ENCODE assay signal across 14 cellular contexts in the genomic region with DNA sequence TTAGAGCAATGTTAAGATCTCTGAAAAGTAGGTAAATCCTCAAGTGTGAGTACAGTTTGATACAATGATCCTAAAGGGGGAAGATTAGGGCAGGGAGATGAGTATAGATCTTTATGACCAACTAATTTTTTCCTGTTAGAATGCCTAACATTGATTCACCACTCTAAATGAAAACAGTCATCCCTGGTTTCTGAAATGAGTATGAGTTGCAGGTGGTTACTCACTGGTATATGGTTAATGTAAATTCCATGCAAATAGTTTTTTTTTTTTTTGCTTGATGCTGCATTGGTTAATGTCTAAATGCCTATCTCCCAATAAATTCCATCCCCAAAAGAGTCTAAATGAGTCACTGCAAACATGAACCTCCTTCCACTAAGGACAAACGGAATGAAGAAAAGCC. TPM values are rescaled to one million over a fixed set of nuclear protein-coding genes. Genes with fewer than 3 reads are reported as not detected.
DNase-seq lines count a peak whose midpoint lies in the region; ATAC-seq and TF ChIP-seq lines count a peak whose summit lies in the region.
"Had no signal": no experiment of that assay in that cellular context is flagged by ENCODE, and none has a peak within 500 bp of the region (broad histone marks: within the 10 kb centered on the region; RNA-seq: fewer than 3 reads in every experiment).

No MANE protein-coding gene starts in this region.

- no peaks in the 10 kb centered on the region for H3K36me3 ChIP-seq in right lobe of liver

- DNase-seq in AG10803 (ENCODE audit: low read depth) (peak; percentile 84), RWPE1 (ENCODE audit: low spot score) (peak; percentile 27), Calu3 (no peak), right lobe of liver (no peak), DMS79 treated with DMSO at 0.1 percent for 48 hours (lab: John Stamatoyannopoulos, UW) (no peak), substantia nigra (lab: John Stamatoyannopoulos, UW) (no peak)
- DNase-seq: NCI-H1694 treated with DMSO at 0.1 percent for 48 hours had no signal

- TF ChIP-seq CTCF in AG10803 (conservative IDR thresholded peaks at IDR 0.05; ENCODE audit: low read length) = no peak
- TF ChIP-seq CTCF in RWPE1 (conservative IDR thresholded peaks at IDR 0.05; ENCODE audit: low read depth) = no peak
- TF ChIP-seq CTCF in Calu3 (IDR thresholded peaks at IDR 0.05; ENCODE audit: unreplicated experiment) = no peak
- TF ChIP-seq CTCF in right lobe of liver (IDR thresholded peaks at IDR 0.05) = no peak

- no peak overlapping the region for H3K27ac Mint-ChIP-seq in Calu3 (ENCODE audit: unreplicated experiment)
- H3K27ac Mint-ChIP-seq: activated T-helper 1 cell treated with anti-CD3 and anti-CD28 coated beads, Interleukin-12 subunit alpha, Interleukin-12 subunit beta, Interleukin-2, Interleukin-4 antibody, amounts not matched to agents 30 ng/mL and 10 ng/mL and 1 ng/mL, durations not matched to agents 14 hours and 24 hours and 36 hours; CD14-positive monocyte; GM23338 had no signal

- H3K27me3 ChIP-seq in right lobe of liver = no peaks in the 10 kb centered on the region

- H3K27ac ChIP-seq in RWPE1 = no peak overlapping the region
- H3K27ac ChIP-seq in right lobe of liver = no peak overlapping the region
- H3K27ac ChIP-seq in substantia nigra (ENCODE audit: low read depth, low read length, poor library complexity, severe bottlenecking) = no peak overlapping the region

- H3K9me3 Mint-ChIP-seq in Calu3 (ENCODE audit: low read depth, unreplicated experiment) = no peaks in the 10 kb centered on the region
- H3K9me3 Mint-ChIP-seq: activated T-helper 1 cell treated with anti-CD3 and anti-CD28 coated beads, Interleukin-12 subunit alpha, Interleukin-12 subunit beta, Interleukin-2, Interleukin-4 antibody, amounts not matched to agents 30 ng/mL and 10 ng/mL and 1 ng/mL, durations not matched to agents 14 hours and 24 hours and 36 hours; GM23338 had no signal

- CTCF ChIA-PET in RWPE1 (lab: Yijun Ruan, JAX) = no interaction called here
- CTCF ChIA-PET in Calu3 (lab: Charles Lee) = no interaction called here

- no TSS peak for BruUV-seq in Calu3 (replicated peaks; lab: Mats Ljungman, UMichigan)

- H3K4me3 Mint-ChIP-seq in Calu3 (ENCODE audit: low read depth, unreplicated experiment) = no peak overlapping the region
- H3K4me3 Mint-ChIP-seq: activated T-helper 1 cell treated with anti-CD3 and anti-CD28 coated beads, Interleukin-12 subunit alpha, Interleukin-12 subunit beta, Interleukin-2, Interleukin-4 antibody, amounts not matched to agents 30 ng/mL and 10 ng/mL and 1 ng/mL, durations not matched to agents 14 hours and 24 hours and 36 hours; CD14-positive monocyte; GM23338 had no signal

- H3K9me3 ChIP-seq in right lobe of liver = no peaks in the 10 kb centered on the region

- POLR2A ChIA-PET in RWPE1 (lab: Yijun Ruan, JAX; ENCODE audit: low non-redundant PET) = no interaction called here

- intact Hi-C loops in Calu3 (cut with micrococcal nuclease; ENCODE audit: unreplicated experiment) (no loop called here), right lobe of liver (cut with DNase I) (loop anchor here in 1 of 2 donors (10.0 kb wide), 1 partner anchor 318 kb away; no protein-coding TSS in a partner anchor)

- H3K4me1 ChIP-seq in right lobe of liver = no peaks in the 10 kb centered on the region

- ATAC-seq in GM19043 (IDR thresholded peaks at IDR 0.05; ENCODE audit: low read depth, unreplicated experiment) = peak; percentile 33
- ATAC-seq in HG02970 (IDR thresholded peaks at IDR 0.05; ENCODE audit: low FRiP score, unreplicated experiment) = peak; percentile 47
- ATAC-seq in right lobe of liver = no peak
- ATAC-seq: GM23338 had no signal

- no peaks in the 10 kb centered on the region for H3K4me1 Mint-ChIP-seq in Calu3 (ENCODE audit: low read depth, unreplicated experiment)
- H3K4me1 Mint-ChIP-seq: GM23338 had no signal

- H3K4me3 ChIP-seq in AG10803 (ENCODE audit: low read length) (no peak overlapping the region), right lobe of liver (no peak overlapping the region)
- H3K4me3 ChIP-seq: GM23338, lung had no signal

- TF ChIP-seq POLR2A in right lobe of liver (IDR thresholded peaks at IDR 0.05) = no peak

- no peaks in the 10 kb centered on the region for H3K27me3 Mint-ChIP-seq in Calu3 (ENCODE audit: unreplicated experiment)

- WGBS in right lobe of liver (ENCODE audit: insufficient coverage, low coverage, low lambda C conversion rate, missing lambda C conversion rate) = 94% methylated on average over 1 of the region's 1 CpG

- no peaks in the 10 kb centered on the region for H3K36me3 Mint-ChIP-seq in Calu3 (ENCODE audit: insufficient read depth, unreplicated experiment)
- H3K36me3 Mint-ChIP-seq: CD14-positive monocyte had no signal

RNA-seq across cellular contexts. Expression of a gene that starts 55.0 kb away (rescaled TPM):
- 39.2 and 85.1 TPM in 2 replicates for total RNA-seq in Calu3 (2022)
- total RNA-seq in right lobe of liver = not detected
- total RNA-seq: activated T-helper 1 cell treated with anti-CD3 and anti-CD28 coated beads, Interleukin-12 subunit alpha, Interleukin-12 subunit beta, Interleukin-2, Interleukin-4 antibody, amounts not matched to agents 30 ng/mL and 10 ng/mL and 1 ng/mL, durations not matched to agents 14 hours and 24 hours and 36 hours; GM23338 had no signal

RNA-seq across cellular contexts. Expression of a gene that starts 57.3 kb away (rescaled TPM):
- total RNA-seq in Calu3 (2022) = 0.19 and 0.88 TPM in 2 replicates
- not detected for total RNA-seq in right lobe of liver
- total RNA-seq: activated T-helper 1 cell treated with anti-CD3 and anti-CD28 coated beads, Interleukin-12 subunit alpha, Interleukin-12 subunit beta, Interleukin-2, Interleukin-4 antibody, amounts not matched to agents 30 ng/mL and 10 ng/mL and 1 ng/mL, durations not matched to agents 14 hours and 24 hours and 36 hours; GM23338; temporal lobe had no signal

Comparison
In these comparisons a context has a peak if more than half of its experiments do, and no peak if none do; other contexts are left out.
1. DNase-seq: peak in AG10803 (single experiment) and RWPE1 (single experiment); none in Calu3 (single experiment), right lobe of liver (0 of 3), DMS79 treated with DMSO at 0.1 percent for 48 hours (single experiment) and substantia nigra (0 of 49).
2. ATAC-seq: peak in GM19043 (single experiment) and HG02970 (single experiment); none in right lobe of liver (0 of 4).
3. RNA of a gene that starts 55.0 kb away (total RNA-seq): 39.2 to 85.1 TPM in Calu3; not detected in right lobe of liver; every median in the first group is over 10 times any median in the second.